19 cellular contexts compared by ENCODE assay signal in genomic region chr12:125696044-125696443, GRCh38.
"Had no signal": no experiment of that assay in that cellular context is flagged by ENCODE, and none has a peak within 500 bp of the region (broad histone marks: within the 10 kb centered on the region; RNA-seq: fewer than 3 reads in every experiment).

No MANE protein-coding gene starts in this region.

- H3K4me1 Mint-ChIP-seq: immature natural killer cell, mesothelial cell of epicardium, natural killer cell, neural crest cell had no signal

- H3K4me1 ChIP-seq: heart left ventricle, stomach, transverse colon had no signal

- H3K27ac ChIP-seq: coronary artery, heart left ventricle, stomach, thoracic aorta, transverse colon had no signal

- H3K4me3 ChIP-seq: coronary artery, heart left ventricle, stomach, thoracic aorta, transverse colon had no signal

- H3K27me3 ChIP-seq: heart left ventricle, stomach, transverse colon had no signal

- ATAC-seq: heart left ventricle, left cardiac atrium, natural killer cell had no signal

- H3K9me3 ChIP-seq: heart left ventricle, stomach, thoracic aorta, transverse colon had no signal

- H3K27ac Mint-ChIP-seq: immature natural killer cell, mesothelial cell of epicardium, natural killer cell had no signal

- DNase-seq: effector CD4-positive, alpha-beta T cell; foreskin melanocyte; heart left ventricle; hippocampal formation; immature natural killer cell; kidney; left cardiac atrium; natural killer cell; posterior cingulate gyrus; small intestine; stimulated activated CD4-positive, alpha-beta T cell treated with anti-CD3 and anti-CD28 coated beads, Interleukin-12 subunit alpha, Interleukin-12 subunit beta, amount 100 ng/mL, for 4 hours; stimulated activated naive CD4-positive, alpha-beta T cell; stomach; substantia nigra; transverse colon had no signal

- H3K4me3 Mint-ChIP-seq: immature natural killer cell, mesothelial cell of epicardium, natural killer cell, neural crest cell had no signal

- H3K36me3 ChIP-seq: heart left ventricle, stomach, thoracic aorta, transverse colon had no signal

- H3K9me3 Mint-ChIP-seq: mesothelial cell of epicardium, neural crest cell had no signal

- H3K36me3 Mint-ChIP-seq: immature natural killer cell, mesothelial cell of epicardium, natural killer cell had no signal
